ENCODE assay signal across 20 cellular contexts in genomic region chr11:87369888-87370287, GRCh38.
"Had no signal": no experiment of that assay in that cellular context is flagged by ENCODE, and none has a peak within 500 bp of the region (broad histone marks: within the 10 kb centered on the region; RNA-seq: fewer than 3 reads in every experiment).

No MANE protein-coding gene starts in this region.

- H3K9me3 ChIP-seq: esophagus squamous epithelium, lower lobe of right lung, suprapubic skin, thyroid gland, upper lobe of left lung, uterus had no signal

- H3K27ac Mint-ChIP-seq: memory B cell, naive B cell had no signal

- H3K4me3 ChIP-seq: coronary artery, dorsolateral prefrontal cortex, esophagus squamous epithelium, lower lobe of right lung, suprapubic skin, thyroid gland, upper lobe of left lung, uterus had no signal

- H3K27ac ChIP-seq: coronary artery, dorsolateral prefrontal cortex, esophagus squamous epithelium, lower lobe of right lung, suprapubic skin, thyroid gland, upper lobe of left lung, uterus had no signal

- H3K4me3 Mint-ChIP-seq: memory B cell, naive B cell, nephron had no signal

- DNase-seq: central memory CD4-positive, alpha-beta T cell; dorsolateral prefrontal cortex; effector CD8-positive, alpha-beta T cell; esophagus squamous epithelium; foreskin fibroblast; lower lobe of right lung; midbrain; naive B cell; posterior cingulate gyrus; small intestine; stimulated activated CD4-positive, alpha-beta T cell treated with anti-CD3 and anti-CD28 coated beads, Interleukin-12 subunit alpha, Interleukin-12 subunit beta, amount 100 ng/mL, for 4 hours; stimulated activated naive CD4-positive, alpha-beta T cell; thyroid gland; upper lobe of left lung; uterus had no signal

- H3K27me3 ChIP-seq: esophagus squamous epithelium, suprapubic skin, thyroid gland, upper lobe of left lung, uterus had no signal

- H3K9me3 Mint-ChIP-seq: memory B cell, naive B cell, nephron had no signal

- ATAC-seq: left lobe of liver, lower lobe of right lung had no signal

- H3K4me1 ChIP-seq: lower lobe of right lung, suprapubic skin, upper lobe of left lung, uterus had no signal

- H3K36me3 Mint-ChIP-seq: memory B cell, naive B cell had no signal

- H3K36me3 ChIP-seq: esophagus squamous epithelium, lower lobe of right lung, suprapubic skin, thyroid gland, upper lobe of left lung, uterus had no signal

- H3K4me1 Mint-ChIP-seq: memory B cell, naive B cell had no signal
